ENCODE assay signal across 28 cellular contexts in genomic region chr10:26451903-26452302, GRCh38. TPM values are rescaled to one million over a fixed set of nuclear protein-coding genes. Genes with fewer than 3 reads are reported as not detected.
DNase-seq lines count a peak whose midpoint lies in the region; ATAC-seq lines count a peak whose summit lies in the region.
"Had no signal": no experiment of that assay in that cellular context is flagged by ENCODE, and none has a peak within 500 bp of the region (broad histone marks: within the 10 kb centered on the region; RNA-seq: fewer than 3 reads in every experiment).

No MANE protein-coding gene starts in this region.

- H2AFZ ChIP-seq in Karpas-422 (ENCODE audit: low read length), result no peak overlapping the region
- H2AFZ ChIP-seq: hepatocyte had no signal

- H3K79me2 ChIP-seq in Karpas-422 (ENCODE audit: low read length), result peaks cover 90% of the 10 kb centered on the region
- H3K79me2 ChIP-seq: hepatocyte had no signal

- H3K9me3 ChIP-seq in Karpas-422 (ENCODE audit: low read length), result no peaks in the 10 kb centered on the region
- H3K9me3 ChIP-seq: gastrocnemius medialis, lower lobe of right lung, ovary, suprapubic skin, upper lobe of left lung had no signal

- H4K20me1 ChIP-seq in Karpas-422 (ENCODE audit: insufficient read depth, low read depth, low read length), result no peaks in the 10 kb centered on the region

- H3K27ac ChIP-seq in Karpas-422 (ENCODE audit: low read length), result peak overlapping the region; percentile 48; the same call in 1 of the 2 replicates
- H3K27ac ChIP-seq: gastrocnemius medialis, hepatocyte, lower lobe of right lung, ovary, suprapubic skin, upper lobe of left lung had no signal

- no peak for ATAC-seq in stimulated activated naive CD8-positive, alpha-beta T cell treated with anti-CD3 and anti-CD28 coated beads, Interleukin-15, Interleukin-2, amounts not matched to agents 100 U/mL and 50 U/mL, for 24 hours
- ATAC-seq in central memory CD8-positive, alpha-beta T cell (replicated peaks; ENCODE audit: extremely low read depth, poor library complexity, severe bottlenecking), result no peak
- no peak for ATAC-seq in stimulated activated memory B cell treated with anti-CD40 and anti-IgM and Interleukin-4, amounts not matched to agents 10 μg/mL and 1 μg/mL and 100 μg/mL, for 72 hours
- ATAC-seq in GM18858 (IDR thresholded peaks at IDR 0.05; ENCODE audit: unreplicated experiment), result no peak
- ATAC-seq: gastrocnemius medialis; lower lobe of right lung; stimulated activated naive B cell treated with anti-CD40 and anti-IgM and Interleukin-4, amounts not matched to agents 10 μg/mL and 1 μg/mL and 100 μg/mL, for 72 hours had no signal

- H3K27me3 Mint-ChIP-seq in stimulated activated naive CD8-positive, alpha-beta T cell treated with anti-CD3 and anti-CD28 coated beads, Interleukin-15, Interleukin-2, amounts not matched to agents 100 ng/mL and 50 ng/mL, for 24 hours, result no peaks in the 10 kb centered on the region
- no peaks in the 10 kb centered on the region for H3K27me3 Mint-ChIP-seq in central memory CD8-positive, alpha-beta T cell
- H3K27me3 Mint-ChIP-seq in stimulated activated memory B cell treated with anti-CD40 and anti-IgM and Interleukin-4, amounts not matched to agents 10 μg/mL and 1 μg/mL and 100 μg/mL, for 72 hours, result no peaks in the 10 kb centered on the region
- H3K27me3 Mint-ChIP-seq in activated CD4-positive, alpha-beta T cell treated with anti-CD3 and anti-CD28 coated beads, Interleukin-2, amount 10 ng/mL, durations not matched to agents 24 days and 14 days, result no peaks in the 10 kb centered on the region
- H3K27me3 Mint-ChIP-seq: stimulated activated naive B cell treated with anti-CD40 and anti-IgM and Interleukin-4, amounts not matched to agents 10 μg/mL and 1 μg/mL and 100 μg/mL, for 72 hours had no signal

- DNase-seq in stimulated activated naive CD8-positive, alpha-beta T cell treated with anti-CD3 and anti-CD28 coated beads, Interleukin-15, Interleukin-2, amounts not matched to agents 100 U/mL and 50 U/mL, for 24 hours, result no peak
- DNase-seq in Karpas-422, result no peak
- no peak for DNase-seq in central memory CD8-positive, alpha-beta T cell (ENCODE audit: low spot score in 2 of 2)
- DNase-seq in activated CD4-positive, alpha-beta T cell treated with anti-CD3 and anti-CD28 coated beads, Interleukin-2, amount 10 ng/mL, durations not matched to agents 24 days and 14 days, result no peak
- DNase-seq in NCI-H2107 treated with DMSO at 0.1 percent for 48 hours (lab: John Stamatoyannopoulos, UW; ENCODE audit: unreplicated experiment), result no peak
- DNase-seq: activated naive CD4-positive, alpha-beta T cell treated with anti-CD3 and anti-CD28 coated beads, Interleukin-2, amount 50 U/mL, for 16 hours; anterior cingulate cortex; gastrocnemius medialis; lower lobe of right lung; NCI-H1417; NCI-H2029; NCI-H526 treated with DMSO at 0.1 percent for 48 hours; nephron progenitor cell; NK-92 treated with Interleukin-12 subunit alpha and Interleukin-12 subunit beta, amount 100 ng/mL, for 24 hours; ovary; Right ventricle myocardium superior; stimulated activated naive B cell treated with anti-CD40 and anti-IgM and Interleukin-4, amounts not matched to agents 10 μg/mL and 1 μg/mL and 100 μg/mL, for 72 hours; upper lobe of left lung had no signal

- H3K9ac ChIP-seq in Karpas-422 (ENCODE audit: low read length), result no peak overlapping the region

- H3K27me3 ChIP-seq in Karpas-422 (ENCODE audit: low read length), result no peaks in the 10 kb centered on the region
- H3K27me3 ChIP-seq: gastrocnemius medialis, hepatocyte, ovary, suprapubic skin, upper lobe of left lung had no signal

- H3K4me1 Mint-ChIP-seq in stimulated activated naive CD8-positive, alpha-beta T cell treated with anti-CD3 and anti-CD28 coated beads, Interleukin-15, Interleukin-2, amounts not matched to agents 100 ng/mL and 50 ng/mL, for 24 hours (ENCODE audit: low read depth), result peaks cover 91% of the 10 kb centered on the region
- H3K4me1 Mint-ChIP-seq in central memory CD8-positive, alpha-beta T cell, result peaks cover 78% of the 10 kb centered on the region
- H3K4me1 Mint-ChIP-seq in stimulated activated memory B cell treated with anti-CD40 and anti-IgM and Interleukin-4, amounts not matched to agents 10 μg/mL and 1 μg/mL and 100 μg/mL, for 72 hours, result peaks cover 89% of the 10 kb centered on the region
- peaks cover 69% of the 10 kb centered on the region for H3K4me1 Mint-ChIP-seq in activated CD4-positive, alpha-beta T cell treated with anti-CD3 and anti-CD28 coated beads, Interleukin-2, amount 10 ng/mL, durations not matched to agents 24 days and 14 days
- H3K4me1 Mint-ChIP-seq: nephron progenitor cell had no signal

- H3K36me3 ChIP-seq in Karpas-422 (ENCODE audit: insufficient read depth, low read length), result peaks cover 10% of the 10 kb centered on the region; the same call in 1 of the 2 replicates
- H3K36me3 ChIP-seq: gastrocnemius medialis, lower lobe of right lung, ovary, suprapubic skin, upper lobe of left lung had no signal

- no peaks in the 10 kb centered on the region for H3K9me3 Mint-ChIP-seq in stimulated activated naive CD8-positive, alpha-beta T cell treated with anti-CD3 and anti-CD28 coated beads, Interleukin-15, Interleukin-2, amounts not matched to agents 100 ng/mL and 50 ng/mL, for 24 hours
- H3K9me3 Mint-ChIP-seq in central memory CD8-positive, alpha-beta T cell, result peaks cover under 1% of the 10 kb centered on the region
- H3K9me3 Mint-ChIP-seq in stimulated activated memory B cell treated with anti-CD40 and anti-IgM and Interleukin-4, amounts not matched to agents 10 μg/mL and 1 μg/mL and 100 μg/mL, for 72 hours, result no peaks in the 10 kb centered on the region
- H3K9me3 Mint-ChIP-seq in activated CD4-positive, alpha-beta T cell treated with anti-CD3 and anti-CD28 coated beads, Interleukin-2, amount 10 ng/mL, durations not matched to agents 24 days and 14 days, result peaks cover 14% of the 10 kb centered on the region
- H3K9me3 Mint-ChIP-seq: activated T-helper 1 cell treated with anti-CD3 and anti-CD28 coated beads, Interleukin-12 subunit alpha, Interleukin-12 subunit beta, Interleukin-2, Interleukin-4 antibody, amounts not matched to agents 30 ng/mL and 10 ng/mL and 1 ng/mL, durations not matched to agents 14 hours and 24 hours and 36 hours; nephron progenitor cell; T-helper 2 cell treated with Interferon-gamma antibody and Interleukin-4, amounts not matched to agents 5 μg/mL and 100 μg/mL, for 36 hours had no signal

- peaks cover 46% of the 10 kb centered on the region for H3K36me3 Mint-ChIP-seq in stimulated activated naive CD8-positive, alpha-beta T cell treated with anti-CD3 and anti-CD28 coated beads, Interleukin-15, Interleukin-2, amounts not matched to agents 100 ng/mL and 50 ng/mL, for 24 hours (ENCODE audit: low read depth)
- peaks cover 23% of the 10 kb centered on the region for H3K36me3 Mint-ChIP-seq in central memory CD8-positive, alpha-beta T cell (ENCODE audit: insufficient read depth)
- H3K36me3 Mint-ChIP-seq in stimulated activated memory B cell treated with anti-CD40 and anti-IgM and Interleukin-4, amounts not matched to agents 10 μg/mL and 1 μg/mL and 100 μg/mL, for 72 hours, result peaks cover 47% of the 10 kb centered on the region
- peaks cover 55% of the 10 kb centered on the region for H3K36me3 Mint-ChIP-seq in activated CD4-positive, alpha-beta T cell treated with anti-CD3 and anti-CD28 coated beads, Interleukin-2, amount 10 ng/mL, durations not matched to agents 24 days and 14 days (ENCODE audit: low read depth)

- no peak overlapping the region for H3K4me2 ChIP-seq in Karpas-422 (ENCODE audit: low read depth, low read length, poor library complexity, severe bottlenecking)
- H3K4me2 ChIP-seq: hepatocyte had no signal

- no peak overlapping the region for H3K4me3 Mint-ChIP-seq in stimulated activated naive CD8-positive, alpha-beta T cell treated with anti-CD3 and anti-CD28 coated beads, Interleukin-15, Interleukin-2, amounts not matched to agents 100 ng/mL and 50 ng/mL, for 24 hours
- H3K4me3 Mint-ChIP-seq in central memory CD8-positive, alpha-beta T cell, result no peak overlapping the region
- H3K4me3 Mint-ChIP-seq in stimulated activated memory B cell treated with anti-CD40 and anti-IgM and Interleukin-4, amounts not matched to agents 10 μg/mL and 1 μg/mL and 100 μg/mL, for 72 hours, result no peak overlapping the region
- H3K4me3 Mint-ChIP-seq in activated CD4-positive, alpha-beta T cell treated with anti-CD3 and anti-CD28 coated beads, Interleukin-2, amount 10 ng/mL, durations not matched to agents 24 days and 14 days, result no peak overlapping the region
- H3K4me3 Mint-ChIP-seq: activated T-helper 1 cell treated with anti-CD3 and anti-CD28 coated beads, Interleukin-12 subunit alpha, Interleukin-12 subunit beta, Interleukin-2, Interleukin-4 antibody, amounts not matched to agents 30 ng/mL and 10 ng/mL and 1 ng/mL, durations not matched to agents 14 hours and 24 hours and 36 hours; nephron progenitor cell; stimulated activated naive B cell treated with anti-CD40 and anti-IgM and Interleukin-4, amounts not matched to agents 10 μg/mL and 1 μg/mL and 100 μg/mL, for 72 hours; T-helper 2 cell treated with Interferon-gamma antibody and Interleukin-4, amounts not matched to agents 5 μg/mL and 100 μg/mL, for 36 hours had no signal

- H3K4me1 ChIP-seq in Karpas-422 (ENCODE audit: low read length), result peaks cover 57% of the 10 kb centered on the region
- H3K4me1 ChIP-seq: gastrocnemius medialis, suprapubic skin had no signal

- H3K9me2 ChIP-seq in Karpas-422 (replicated peaks; ENCODE audit: insufficient read depth, low read length), result no peaks in the 10 kb centered on the region

- H3K4me3 ChIP-seq in Karpas-422 (ENCODE audit: low read length), result no peak overlapping the region
- H3K4me3 ChIP-seq: gastrocnemius medialis, hepatocyte, lower lobe of right lung, ovary, suprapubic skin, upper lobe of left lung had no signal

- H3K27ac Mint-ChIP-seq in stimulated activated naive CD8-positive, alpha-beta T cell treated with anti-CD3 and anti-CD28 coated beads, Interleukin-15, Interleukin-2, amounts not matched to agents 100 ng/mL and 50 ng/mL, for 24 hours, result peak overlapping the region; percentile 62
- H3K27ac Mint-ChIP-seq in central memory CD8-positive, alpha-beta T cell (ENCODE audit: low read depth), result peak overlapping the region; percentile 97
- peak overlapping the region; percentile 88 for H3K27ac Mint-ChIP-seq in stimulated activated memory B cell treated with anti-CD40 and anti-IgM and Interleukin-4, amounts not matched to agents 10 μg/mL and 1 μg/mL and 100 μg/mL, for 72 hours
- H3K27ac Mint-ChIP-seq in activated CD4-positive, alpha-beta T cell treated with anti-CD3 and anti-CD28 coated beads, Interleukin-2, amount 10 ng/mL, durations not matched to agents 24 days and 14 days, result no peak overlapping the region
- H3K27ac Mint-ChIP-seq: activated T-helper 1 cell treated with anti-CD3 and anti-CD28 coated beads, Interleukin-12 subunit alpha, Interleukin-12 subunit beta, Interleukin-2, Interleukin-4 antibody, amounts not matched to agents 30 ng/mL and 10 ng/mL and 1 ng/mL, durations not matched to agents 14 hours and 24 hours and 36 hours; nephron progenitor cell; stimulated activated naive B cell treated with anti-CD40 and anti-IgM and Interleukin-4, amounts not matched to agents 10 μg/mL and 1 μg/mL and 100 μg/mL, for 72 hours; T-helper 2 cell treated with Interferon-gamma antibody and Interleukin-4, amounts not matched to agents 5 μg/mL and 100 μg/mL, for 36 hours had no signal

- intact Hi-C loops in activated CD4-positive, alpha-beta T cell treated with anti-CD3 and anti-CD28 coated beads, Interleukin-2, amount 10 ng/mL, durations not matched to agents 24 days and 14 days (cut with micrococcal nuclease), result no loop called here

RNA-seq across cellular contexts. Expression of gene APBB1IP, which starts 13.8 kb away (rescaled TPM):
- 22.7 and 34.7 TPM in 2 replicates for total RNA-seq in Karpas-422 (2014; rRNA removed; shearing (Covaris generic); ENCODE audit: low replicate concordance)
- 40.0 and 41.3 TPM in 2 replicates for total RNA-seq in activated CD4-positive, alpha-beta T cell treated with anti-CD3 and anti-CD28 coated beads, Interleukin-2, amount 10 ng/mL, durations not matched to agents 24 days and 14 days
- total RNA-seq: bronchial epithelial cell, Daoy, H4 had no signal
